In genomic region chr4:7759635-7760034, GRCh38 we compare ENCODE assay signal across 12 cellular contexts.
DNase-seq lines count a peak whose midpoint lies in the region; ATAC-seq and TF ChIP-seq lines count a peak whose summit lies in the region.
"Had no signal": no experiment of that assay in that cellular context is flagged by ENCODE, and none has a peak within 500 bp of the region (broad histone marks: within the 10 kb centered on the region; RNA-seq: fewer than 3 reads in every experiment).

No MANE protein-coding gene starts in this region.

- TF ChIP-seq EP300 in gastroesophageal sphincter (IDR thresholded peaks at IDR 0.05) (no peak), SK-N-SH (IDR thresholded peaks at IDR 0.05; ENCODE audit: borderline replicate concordance in 1 of 2, low read depth in 1 of 2, low read length in 1 of 2) (no peak)

- peak overlapping the region; percentile 84 for H3K27ac Mint-ChIP-seq in activated CD4-positive, alpha-beta memory T cell treated with anti-CD3 and anti-CD28 coated beads, Interleukin-2, amount 10 ng/mL, durations not matched to agents 7 days and 5 days

- peaks cover 51% of the 10 kb centered on the region for H3K79me2 ChIP-seq in SK-N-SH (ENCODE audit: insufficient read depth)

- CTCF ChIA-PET in activated CD4-positive, alpha-beta memory T cell treated with anti-CD3 and anti-CD28 coated beads, Interleukin-2, amount 10 ng/mL, durations not matched to agents 7 days and 5 days (lab: Charles Lee): interaction anchor here (1.0 kb wide), 1 partner anchor 105 kb away, joined by 3 read pairs; no protein-coding TSS in a partner anchor
- CTCF ChIA-PET in SK-N-SH (lab: Yijun Ruan, JAX): interaction anchor here (3.5 to 7.4 kb wide), 3 partner anchors 10 to 227 kb away, joined by 15 to 135 read pairs (median 46); no protein-coding TSS in a partner anchor

- peaks cover 36% of the 10 kb centered on the region for H3K4me1 Mint-ChIP-seq in activated CD4-positive, alpha-beta memory T cell treated with anti-CD3 and anti-CD28 coated beads, Interleukin-2, amount 10 ng/mL, durations not matched to agents 7 days and 5 days

- peak overlapping the region; percentile 62 for H3K4me3 Mint-ChIP-seq in activated CD4-positive, alpha-beta memory T cell treated with anti-CD3 and anti-CD28 coated beads, Interleukin-2, amount 10 ng/mL, durations not matched to agents 7 days and 5 days

- ATAC-seq in gastroesophageal sphincter: no peak
- no peak for ATAC-seq in HG02981 (IDR thresholded peaks at IDR 0.05; ENCODE audit: unreplicated experiment)

- peaks cover 31% of the 10 kb centered on the region for H3F3A ChIP-seq in SK-N-SH (replicated peaks; ENCODE audit: insufficient read depth)

- no peaks in the 10 kb centered on the region for H3K9me2 ChIP-seq in SK-N-SH

- no peak overlapping the region for H3K4me2 ChIP-seq in SK-N-SH

- H3K4me1 ChIP-seq in gastroesophageal sphincter: peaks cover 0 to 47% (median 6%) of the 10 kb centered on the region in 3 donors
- no peaks in the 10 kb centered on the region; a peak in 1 of 4 replicates for H3K4me1 ChIP-seq in SK-N-SH (ENCODE audit: control insufficient read depth in 1 of 2, insufficient read depth in 2 of 2, low read depth in 1 of 2, low read length in 1 of 2)

- no peaks in the 10 kb centered on the region for H3K9me3 Mint-ChIP-seq in activated CD4-positive, alpha-beta memory T cell treated with anti-CD3 and anti-CD28 coated beads, Interleukin-2, amount 10 ng/mL, durations not matched to agents 7 days and 5 days

- TF ChIP-seq CTCF in gastroesophageal sphincter (IDR thresholded peaks at IDR 0.05): no peak
- no peak for TF ChIP-seq CTCF in SK-N-SH (IDR thresholded peaks at IDR 0.05)

- TF ChIP-seq POLR2A in gastroesophageal sphincter (IDR thresholded peaks at IDR 0.05): no peak

- peak overlapping the region in 3 of 4 donors; percentile 36 to 79 (median 53) for H3K27ac ChIP-seq in gastroesophageal sphincter
- no peak overlapping the region for H3K27ac ChIP-seq in SK-N-SH (ENCODE audit: low read depth in 2 of 2, low read length in 1 of 2)
- H3K27ac ChIP-seq: thyroid gland had no signal

- POLR2A ChIA-PET in activated CD4-positive, alpha-beta memory T cell treated with anti-CD3 and anti-CD28 coated beads, Interleukin-2, amount 10 ng/mL, durations not matched to agents 7 days and 5 days (lab: Charles Lee): interaction anchor here (0.9 to 2.0 kb wide), 4 partner anchors 10 to 95 kb away, joined by 3 to 6 read pairs (median 4); no protein-coding TSS in a partner anchor
- POLR2A ChIA-PET in SK-N-SH (lab: Yijun Ruan, JAX): no interaction called here

- 66% methylated on average over 2 of the region's 7 CpGs; no CpG with 5 or more reads in 1 of the 2 donors for WGBS in gastroesophageal sphincter (ENCODE audit: low coverage in 1 of 2), 2 donors
- WGBS in SK-N-SH (ENCODE audit: low lambda C conversion rate): 90% methylated on average over 3 of the region's 7 CpGs

- H3K27me3 ChIP-seq in gastroesophageal sphincter (no peaks in the 10 kb centered on the region), SK-N-SH (ENCODE audit: insufficient read depth) (no peaks in the 10 kb centered on the region)
- H3K27me3 ChIP-seq: thyroid gland had no signal

- H3K36me3 ChIP-seq in gastroesophageal sphincter: peaks cover 0 to 41% of the 10 kb centered on the region in 2 donors
- peaks cover 53 to 87% of the 10 kb centered on the region in 2 experiments for H3K36me3 ChIP-seq in SK-N-SH (replicated peaks in 1 of 2; ENCODE audit: control insufficient read depth in 1 of 2, insufficient read depth in 2 of 2, low read length in 1 of 2)
- H3K36me3 ChIP-seq: thyroid gland had no signal

- peaks cover 53% of the 10 kb centered on the region for H4K20me1 ChIP-seq in SK-N-SH (ENCODE audit: insufficient read depth)

- DNase-seq in stimulated activated CD4-positive, alpha-beta T cell treated with anti-CD3 and anti-CD28 coated beads, Interleukin-15, amount 100 ng/mL, for 24 hours: peak; percentile 12
- DNase-seq in stimulated activated CD4-positive, alpha-beta T cell treated with anti-CD3 and anti-CD28 coated beads, Interleukin-4, amount 100 ng/mL, for 4 hours: no peak
- peak; percentile 31 for DNase-seq in activated CD4-positive, alpha-beta memory T cell treated with anti-CD3 and anti-CD28 coated beads, Interleukin-2, amount 10 ng/mL, durations not matched to agents 7 days and 5 days
- DNase-seq in DMS 273 treated with DMSO at 0.1 percent for 48 hours (lab: John Stamatoyannopoulos, UW): no peak
- no peak for DNase-seq in NCI-H1417 (lab: John Stamatoyannopoulos, UW)
- no peak for DNase-seq in SK-N-SH
- DNase-seq: islet precursor cell, NCI-H1092, thyroid gland had no signal

- H3K4me3 ChIP-seq in gastroesophageal sphincter: no peak overlapping the region
- no peak overlapping the region for H3K4me3 ChIP-seq in SK-N-SH (ENCODE audit: low read depth in 2 of 2, low read length in 1 of 2)
- H3K4me3 ChIP-seq: GM12878, thyroid gland had no signal

- no peak overlapping the region for H2AFZ ChIP-seq in SK-N-SH (ENCODE audit: low read depth)

- H3K9me3 ChIP-seq in gastroesophageal sphincter: no peaks in the 10 kb centered on the region
- no peaks in the 10 kb centered on the region for H3K9me3 ChIP-seq in SK-N-SH
- H3K9me3 ChIP-seq: thyroid gland had no signal

- H3K27me3 Mint-ChIP-seq in activated CD4-positive, alpha-beta memory T cell treated with anti-CD3 and anti-CD28 coated beads, Interleukin-2, amount 10 ng/mL, durations not matched to agents 7 days and 5 days: no peaks in the 10 kb centered on the region

- TF ChIP-seq RAD21 in SK-N-SH (IDR thresholded peaks at IDR 0.05; ENCODE audit: low read length): no peak

- no peaks in the 10 kb centered on the region for H3K36me3 Mint-ChIP-seq in activated CD4-positive, alpha-beta memory T cell treated with anti-CD3 and anti-CD28 coated beads, Interleukin-2, amount 10 ng/mL, durations not matched to agents 7 days and 5 days (ENCODE audit: low read depth)

- no peak overlapping the region for H3K9ac ChIP-seq in SK-N-SH

TF ChIP-seq in SK-N-SH, 30 proteins besides CTCF, POLR2A, EP300 and RAD21:
- no peak for TF ChIP-seq RFX5 (IDR thresholded peaks at IDR 0.05; ENCODE audit: low read length)
- no peak for TF ChIP-seq USF2 (IDR thresholded peaks at IDR 0.05; ENCODE audit: borderline replicate concordance, low read depth, low read length)
- no peak for TF ChIP-seq CHD2 (IDR thresholded peaks at IDR 0.05; ENCODE audit: low read length, partially characterized antibody)
- no peak for TF ChIP-seq FOSL2 (IDR thresholded peaks at IDR 0.05; ENCODE audit: borderline replicate concordance, low read depth)
- no peak for TF ChIP-seq USF1 (IDR thresholded peaks at IDR 0.05; ENCODE audit: borderline replicate concordance, low read depth)
- TF ChIP-seq MAX (IDR thresholded peaks at IDR 0.05; ENCODE audit: low read depth): no peak
- TF ChIP-seq IRF3 (IDR thresholded peaks at IDR 0.05; ENCODE audit: low read depth, low read length): no peak
- no peak for TF ChIP-seq TCF12 (IDR thresholded peaks at IDR 0.05)
- TF ChIP-seq ELF1 (IDR thresholded peaks at IDR 0.05): no peak
- TF ChIP-seq ZBTB33 (IDR thresholded peaks at IDR 0.05; ENCODE audit: borderline replicate concordance, low read depth): no peak
- TF ChIP-seq EZH2phosphoT487 (IDR thresholded peaks at IDR 0.05; ENCODE audit: borderline replicate concordance, low read depth): no peak
- TF ChIP-seq MEF2A (IDR thresholded peaks at IDR 0.05; ENCODE audit: borderline replicate concordance, low read depth): no peak

Comparison
In these comparisons a context has a peak if more than half of its experiments do, and no peak if none do; other contexts are left out.
1. DNase-seq: peak in stimulated activated CD4-positive, alpha-beta T cell treated with anti-CD3 and anti-CD28 coated beads, Interleukin-15, amount 100 ng/mL, for 24 hours (single experiment) and activated CD4-positive, alpha-beta memory T cell treated with anti-CD3 and anti-CD28 coated beads, Interleukin-2, amount 10 ng/mL, durations not matched to agents 7 days and 5 days (single experiment); none in stimulated activated CD4-positive, alpha-beta T cell treated with anti-CD3 and anti-CD28 coated beads, Interleukin-4, amount 100 ng/mL, for 4 hours (0 of 2), DMS 273 treated with DMSO at 0.1 percent for 48 hours (single experiment), NCI-H1417 (0 of 3) and SK-N-SH (single experiment).
2. H3K27ac ChIP-seq: peak in gastroesophageal sphincter (3 of 4); none in SK-N-SH (0 of 2).